In the genomic region with DNA sequence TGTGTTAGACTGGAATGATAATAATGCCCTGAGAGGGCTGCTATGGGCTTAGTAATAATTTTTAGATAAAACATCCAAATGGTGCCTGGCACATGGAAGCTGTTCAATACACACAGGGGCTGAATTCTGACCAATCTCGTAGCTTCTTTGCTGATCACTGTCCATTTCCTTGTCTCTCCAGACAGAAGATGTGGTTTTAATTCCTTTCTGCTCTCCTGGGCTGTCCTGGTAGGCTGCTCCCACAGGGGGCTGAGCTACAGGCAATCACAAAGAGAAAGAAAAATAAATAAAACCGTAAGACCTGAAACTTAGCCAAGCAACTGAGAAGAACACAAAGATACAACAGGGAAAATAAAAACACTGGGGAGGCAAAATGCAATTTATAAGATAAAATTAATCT, we compare ENCODE assay signal across 19 cellular contexts.
DNase-seq lines count a peak whose midpoint lies in the region; ATAC-seq and TF ChIP-seq lines count a peak whose summit lies in the region.
"Had no signal": no experiment of that assay in that cellular context is flagged by ENCODE, and none has a peak within 500 bp of the region (broad histone marks: within the 10 kb centered on the region; RNA-seq: fewer than 3 reads in every experiment).

No MANE protein-coding gene starts in this region.

- TF ChIP-seq CTCF in BJ (IDR thresholded peaks at IDR 0.05; ENCODE audit: insufficient read depth, low read depth, low read length) (0 out of 2 replicates have a peak, but pooled peaks have one; percentile 5), ovary (IDR thresholded peaks at IDR 0.05) (no peak), lower lobe of right lung (IDR thresholded peaks at IDR 0.05) (no peak), left ventricle myocardium inferior (IDR thresholded peaks at IDR 0.05; ENCODE audit: borderline replicate concordance) (no peak), gastrocnemius medialis (IDR thresholded peaks at IDR 0.05 in 4 of 5, conservative IDR thresholded peaks at IDR 0.05 in 1 of 5) (no peak)

- CTCF ChIA-PET in BJ (lab: Yijun Ruan, JAX), result interaction anchor here (1.0 to 1.7 kb wide), 3 partner anchors 32 to 107 kb away, joined by 3 to 7 read pairs (median 3); no protein-coding TSS in a partner anchor

- DNase-seq in BJ (ENCODE audit: low read depth) (no peak), adipocyte (ENCODE audit: low read depth) (peak; percentile 75), fibroblast of the conjunctiva (ENCODE audit: low read depth) (peak; percentile 72), ovary (no peak), lower lobe of right lung (no peak), left ventricle myocardium inferior (no peak), gastrocnemius medialis (no peak)
- DNase-seq in stimulated activated CD4-positive, alpha-beta T cell treated with anti-CD3 and anti-CD28 coated beads, Interleukin-1b, Interleukin-23, amount 100 ng/mL, for 48 hours, result no peak
- DNase-seq: activated gamma-delta T cell treated with Interleukin-2 at 50 U/mL for 16 hours, anterior cingulate cortex, dermis blood vessel endothelial cell, hippocampal formation, left colon, NCI-H2029 treated with DMSO at 0.1 percent for 48 hours, NCI-H524 treated with DMSO at 0.1 percent for 48 hours, psoas muscle, SJCRH30, uterus had no signal

- H3K27ac ChIP-seq in ovary (peak overlapping the region; percentile 14 to 50), lower lobe of right lung (no peak overlapping the region), left ventricle myocardium inferior (replicated peaks) (no peak overlapping the region), gastrocnemius medialis (no peak overlapping the region)
- H3K27ac ChIP-seq: psoas muscle, SJCRH30, uterus had no signal

- no peak for TF ChIP-seq POLR2A in ovary (IDR thresholded peaks at IDR 0.05)
- no peak for TF ChIP-seq POLR2A in gastrocnemius medialis (IDR thresholded peaks at IDR 0.05)

- H3K9ac ChIP-seq in adipocyte (ENCODE audit: low read length), result peak overlapping the region; percentile 34

- H3K4me1 ChIP-seq in adipocyte (ENCODE audit: control insufficient read depth, insufficient read depth, low read length), result peaks cover 50% of the 10 kb centered on the region
- peaks cover 18% of the 10 kb centered on the region for H3K4me1 ChIP-seq in ovary (ENCODE audit: insufficient read depth)
- peaks cover 19% of the 10 kb centered on the region for H3K4me1 ChIP-seq in lower lobe of right lung
- no peaks in the 10 kb centered on the region for H3K4me1 ChIP-seq in left ventricle myocardium inferior
- peaks cover 0 to 5% of the 10 kb centered on the region in 2 donors for H3K4me1 ChIP-seq in gastrocnemius medialis
- H3K4me1 ChIP-seq: SJCRH30, uterus had no signal

- no peak for TF ChIP-seq EP300 in ovary (IDR thresholded peaks at IDR 0.05)

- H3K27me3 ChIP-seq in BJ (ENCODE audit: control insufficient read depth, insufficient read depth, low read length) (no peaks in the 10 kb centered on the region), adipocyte (replicated peaks; ENCODE audit: control insufficient read depth, insufficient read depth, low read length) (no peaks in the 10 kb centered on the region), ovary (no peaks in the 10 kb centered on the region), lower lobe of right lung (ENCODE audit: low read depth) (no peaks in the 10 kb centered on the region), left ventricle myocardium inferior (ENCODE audit: low read depth) (no peaks in the 10 kb centered on the region), gastrocnemius medialis (no peaks in the 10 kb centered on the region)
- H3K27me3 ChIP-seq: SJCRH30, uterus had no signal

- WGBS in ovary, 3 donors, result 9 to 25% (median 10%) methylated on average over 2 of the region's 2 CpGs

- intact Hi-C loops in ovary (cut with DNase I), result no loop called here
- intact Hi-C loops in lower lobe of right lung (cut with DNase I), result no loop called here
- intact Hi-C loops in left ventricle myocardium inferior (cut with micrococcal nuclease), result no loop called here
- intact Hi-C loops in gastrocnemius medialis (cut with DNase I; ENCODE audit: low total_unique reads), result no loop called here

- H3K4me3 ChIP-seq in BJ (ENCODE audit: low read depth, low read length) (no peak overlapping the region), adipocyte (ENCODE audit: low read length) (peak overlapping the region; percentile 22), ovary (no peak overlapping the region), lower lobe of right lung (no peak overlapping the region), left ventricle myocardium inferior (no peak overlapping the region), gastrocnemius medialis (no peak overlapping the region)
- H3K4me3 ChIP-seq: psoas muscle, SJCRH30, uterus had no signal

- POLR2A ChIA-PET in BJ (lab: Charles Lee), result no interaction called here

- in situ Hi-C loops in gastrocnemius medialis (cut with MboI; ENCODE audit: low sequenced_read_pairs in 4 of 4), result no loop called here

- ATAC-seq in lower lobe of right lung, result no peak
- ATAC-seq in gastrocnemius medialis, result no peak
- ATAC-seq: HCT116, left colon, psoas muscle had no signal

- H3K36me3 ChIP-seq in BJ (ENCODE audit: control insufficient read depth, insufficient read depth, low read length) (0 out of 2 replicates have a peak, but pooled peaks cover 2% of the 10 kb centered on the region), adipocyte (ENCODE audit: control insufficient read depth, insufficient read depth, low read length, severe bottlenecking) (peaks cover 16% of the 10 kb centered on the region), ovary (no peaks in the 10 kb centered on the region), lower lobe of right lung (peaks cover 70% of the 10 kb centered on the region), left ventricle myocardium inferior (peaks cover 59% of the 10 kb centered on the region), gastrocnemius medialis (peaks cover 0 to 25% of the 10 kb centered on the region in 2 donors)
- H3K36me3 ChIP-seq: uterus had no signal

- no peaks in the 10 kb centered on the region for H3K9me3 ChIP-seq in adipocyte (ENCODE audit: control insufficient read depth, low read length)
- H3K9me3 ChIP-seq in ovary, result no peaks in the 10 kb centered on the region
- no peaks in the 10 kb centered on the region for H3K9me3 ChIP-seq in lower lobe of right lung
- H3K9me3 ChIP-seq in left ventricle myocardium inferior (replicated peaks), result no peaks in the 10 kb centered on the region
- H3K9me3 ChIP-seq in gastrocnemius medialis, result no peaks in the 10 kb centered on the region
- H3K9me3 ChIP-seq: psoas muscle, SJCRH30, uterus had no signal

Comparison
In these comparisons a context has a peak if more than half of its experiments do, and no peak if none do; other contexts are left out.
1. DNase-seq: peak in adipocyte (single experiment) and fibroblast of the conjunctiva (single experiment); none in BJ (single experiment), ovary (0 of 5), lower lobe of right lung (single experiment), left ventricle myocardium inferior (single experiment), gastrocnemius medialis (0 of 2) and stimulated activated CD4-positive, alpha-beta T cell treated with anti-CD3 and anti-CD28 coated beads, Interleukin-1b, Interleukin-23, amount 100 ng/mL, for 48 hours (single experiment).
2. H3K27ac ChIP-seq: peak in ovary (2 of 2); none in lower lobe of right lung (single experiment), left ventricle myocardium inferior (single experiment) and gastrocnemius medialis (0 of 4).